ENCODE assay signal across 8 cellular contexts in genomic region chr20:2693996-2694471, GRCh38. TPM values are rescaled to one million over a fixed set of nuclear protein-coding genes. Genes with fewer than 3 reads are reported as not detected.
DNase-seq lines count a peak whose midpoint lies in the region; ATAC-seq and TF ChIP-seq lines count a peak whose summit lies in the region.

No MANE protein-coding gene starts in this region.

- H3K27ac ChIP-seq in A673 (ENCODE audit: low read depth, low read length, poor library complexity, severe bottlenecking) (no peak overlapping the region), HUES6 (ENCODE audit: low read depth, low read length) (no peak overlapping the region), endodermal cell (ENCODE audit: low read depth, low read length) (no peak overlapping the region), neural progenitor cell (no peak overlapping the region)

- H3K27ac Mint-ChIP-seq in endodermal cell (no peak overlapping the region), neural progenitor cell (no peak overlapping the region)

- H3K4me2 ChIP-seq in neural progenitor cell = peak overlapping the region; percentile 40

- H3K9me3 ChIP-seq in A673 (ENCODE audit: low read depth, low read length, poor library complexity, severe bottlenecking) (no peaks in the 10 kb centered on the region), HUES6 (ENCODE audit: control insufficient read depth, insufficient read depth, low read depth, low read length) (no peaks in the 10 kb centered on the region), endodermal cell (ENCODE audit: control insufficient read depth, low read length) (no peaks in the 10 kb centered on the region), neural progenitor cell (ENCODE audit: low read depth) (no peaks in the 10 kb centered on the region)

- H3K4me1 Mint-ChIP-seq in endodermal cell (peaks cover 6% of the 10 kb centered on the region), neural progenitor cell (peaks cover 28% of the 10 kb centered on the region)

- H3K4me3 Mint-ChIP-seq in endodermal cell = peak overlapping the region; percentile 31
- peak overlapping the region; percentile 71 for H3K4me3 Mint-ChIP-seq in neural progenitor cell

- CTCF ChIA-PET in A673 (lab: Charles Lee) = no interaction called here

- H3K27me3 ChIP-seq in A673 (replicated peaks; ENCODE audit: insufficient read depth, low read depth, low read length, poor library complexity) (peaks cover 43% of the 10 kb centered on the region), HUES6 (ENCODE audit: control insufficient read depth, insufficient read depth, low read length) (peaks cover 91% of the 10 kb centered on the region), endodermal cell (ENCODE audit: control insufficient read depth, insufficient read depth, low read length, poor library complexity, severe bottlenecking) (peaks cover 82% of the 10 kb centered on the region), neural progenitor cell (peaks cover 97% of the 10 kb centered on the region)

- no peaks in the 10 kb centered on the region for H3K36me3 ChIP-seq in A673 (ENCODE audit: insufficient read depth, low read length, poor library complexity, severe bottlenecking)
- no peaks in the 10 kb centered on the region for H3K36me3 ChIP-seq in HUES6 (ENCODE audit: control insufficient read depth, insufficient read depth, low read length)
- H3K36me3 ChIP-seq in endodermal cell (ENCODE audit: control insufficient read depth, insufficient read depth, low read length) = no peaks in the 10 kb centered on the region
- H3K36me3 ChIP-seq in neural progenitor cell = no peaks in the 10 kb centered on the region

- H4K20me1 ChIP-seq in neural progenitor cell (ENCODE audit: low read depth) = peaks cover 36% of the 10 kb centered on the region

- H3K4me1 ChIP-seq in A673 (ENCODE audit: insufficient read depth, low read length, poor library complexity, severe bottlenecking) (peaks cover 7% of the 10 kb centered on the region), HUES6 (ENCODE audit: control insufficient read depth, insufficient read depth, low read length) (peaks cover 17% of the 10 kb centered on the region; the same call in 1 of the 2 replicates), endodermal cell (ENCODE audit: control insufficient read depth, insufficient read depth, low read length) (no peaks in the 10 kb centered on the region), neural progenitor cell (peaks cover 6% of the 10 kb centered on the region)

- intact Hi-C loops in A673 (cut with micrococcal nuclease; ENCODE audit: unreplicated experiment) = no loop called here

- H3K79me2 ChIP-seq in neural progenitor cell (ENCODE audit: low read depth) = no peaks in the 10 kb centered on the region

- H3K9ac ChIP-seq in HUES6 (ENCODE audit: low read length) (no peak overlapping the region), endodermal cell (ENCODE audit: extremely low read depth, low read length, poor library complexity, severe bottlenecking) (no peak overlapping the region), neural progenitor cell (no peak overlapping the region)

- H3K9me3 Mint-ChIP-seq in endodermal cell (no peaks in the 10 kb centered on the region), neural progenitor cell (peaks cover 3% of the 10 kb centered on the region)

- H3F3A ChIP-seq in neural progenitor cell (ENCODE audit: low read depth) = peaks cover 17% of the 10 kb centered on the region

- POLR2A ChIA-PET in A673 (lab: Charles Lee; ENCODE audit: low non-redundant PET) = no interaction called here

- H3K4me3 ChIP-seq in A673 (ENCODE audit: low read depth, low read length, poor library complexity, severe bottlenecking) (peak overlapping the region; percentile 32), HUES6 (ENCODE audit: low read depth, low read length) (peak overlapping the region; percentile 42), endodermal cell (ENCODE audit: low read length) (no peak overlapping the region), neural progenitor cell (peak overlapping the region; percentile 34)

- TF ChIP-seq CTCF in A673 (conservative IDR thresholded peaks at IDR 0.05; ENCODE audit: low read depth, low read length) = no peak
- TF ChIP-seq CTCF in endodermal cell (conservative IDR thresholded peaks at IDR 0.05) = no peak
- no peak for TF ChIP-seq CTCF in neural progenitor cell (IDR thresholded peaks at IDR 0.05)

- DNase-seq in A673 (ENCODE audit: low spot score) (no peak), endodermal cell (no peak), neural progenitor cell (ENCODE audit: low spot score) (peak; percentile 56), superior temporal gyrus (ENCODE audit: extremely low spot score) (no peak), AG08396 (ENCODE audit: low spot score) (no peak)

- no peak overlapping the region for H2AFZ ChIP-seq in neural progenitor cell (replicated peaks)

- H3K27me3 Mint-ChIP-seq in endodermal cell (ENCODE audit: insufficient read depth) (peaks cover 86% of the 10 kb centered on the region), neural progenitor cell (ENCODE audit: insufficient read depth, low read depth) (peaks cover 52% of the 10 kb centered on the region)

- no peak for ATAC-seq in GM18907 (IDR thresholded peaks at IDR 0.05; ENCODE audit: unreplicated experiment)
- no peak for ATAC-seq in HG02852 (IDR thresholded peaks at IDR 0.05; ENCODE audit: unreplicated experiment)

- BruUV-seq in A673 (replicated peaks; lab: Mats Ljungman, UMichigan) = no TSS peak

- H3K36me3 Mint-ChIP-seq in endodermal cell (ENCODE audit: low read depth) (no peaks in the 10 kb centered on the region), neural progenitor cell (peaks cover 4% of the 10 kb centered on the region)

- WGBS in endodermal cell (ENCODE audit: insufficient coverage in 1 of 2, insufficient read length in 1 of 2), 2 experiments = 4 to 8% methylated on average over 12 to 24 of the region's 24 CpGs

RNA-seq across cellular contexts. Expression of gene EBF4, which starts 1.5 kb away (rescaled TPM):
- 0.52 and 1.2 TPM in 2 replicates for total RNA-seq in A673 (2021)
- 10 to 100 TPM in 1 of 2 donors, 1 to 10 TPM in 1; 6.4 to 12.1 TPM for total RNA-seq in endodermal cell
- 17.5 TPM for polyA plus RNA-seq in endodermal cell (2013, experiment 1 of 2)
- 16.1 TPM for polyA plus RNA-seq in endodermal cell (2013, experiment 2 of 2)
- 1.9 and 2.5 TPM in 2 replicates for total RNA-seq in neural progenitor cell (ENCODE audit: low replicate concordance)

RNA-seq across cellular contexts. Expression of gene IDH3B, which starts 30.0 kb away (rescaled TPM):
- total RNA-seq in A673 (2021) (135 and 146 TPM in 2 replicates), endodermal cell (10 to 100 TPM; 89.9 to 91.7 TPM), neural progenitor cell (ENCODE audit: low replicate concordance) (94.3 and 111 TPM in 2 replicates)
- polyA plus RNA-seq in endodermal cell (2013, experiment 1 of 2) = 78.9 TPM
- polyA plus RNA-seq in endodermal cell (2013, experiment 2 of 2) = 69.2 TPM

RNA-seq across cellular contexts. Expression of gene NOP56, which starts 41.6 kb away (rescaled TPM):
- 607 and 704 TPM in 2 replicates for total RNA-seq in A673 (2021)
- 100 to 1,000 TPM; 386 to 432 TPM for total RNA-seq in endodermal cell
- 305 TPM for polyA plus RNA-seq in endodermal cell (2013, experiment 1 of 2)
- 280 TPM for polyA plus RNA-seq in endodermal cell (2013, experiment 2 of 2)
- 246 and 288 TPM in 2 replicates for total RNA-seq in neural progenitor cell (ENCODE audit: low replicate concordance)
